Comparison of ENCODE assay signal across 36 cellular contexts in genomic region chr5:35096933-35097332, GRCh38. TPM values are rescaled to one million over a fixed set of nuclear protein-coding genes. Genes with fewer than 3 reads are reported as not detected.
"Had no signal": no experiment of that assay in that cellular context is flagged by ENCODE, and none has a peak within 500 bp of the region (broad histone marks: within the 10 kb centered on the region; RNA-seq: fewer than 3 reads in every experiment).

No MANE protein-coding gene starts in this region.

- FAIRE-seq: astrocyte, bronchial epithelial cell, TTC549 had no signal

- H3K27ac ChIP-seq: adrenal gland, cardiac muscle cell, VCaP had no signal

- H3K27me3 ChIP-seq: adrenal gland, cardiac muscle cell had no signal

- H3K36me3 ChIP-seq: adrenal gland, cardiac muscle cell had no signal

- DNase-seq: activated B cell treated with CpG ODN at 0.5 μM for 24 hours; activated CD4-positive, alpha-beta memory T cell treated with anti-CD3 and anti-CD28 coated beads for 36 hours; activated CD4-positive, alpha-beta T cell treated with anti-CD3 and anti-CD28 coated beads for 4 hours; activated CD4-positive, alpha-beta T cell treated with anti-CD3 and anti-CD28 coated beads, Interleukin-2, amount 10 ng/mL, durations not matched to agents 24 days and 14 days; activated CD4-positive, alpha-beta T cell treated with anti-CD3 and anti-CD28 coated beads, Interleukin-2, amount 50 U/mL, for 1 hour; activated CD4-positive, alpha-beta T cell treated with anti-CD3 and anti-CD28 coated beads, Interleukin-2, amount 50 U/mL, for 4 hours; activated CD4-positive, CD25-positive, alpha-beta regulatory T cell treated with anti-CD3 and anti-CD28 coated beads, Interleukin-2, amount 50 U/mL, for 72 hours; activated CD8-positive, alpha-beta memory T cell treated with anti-CD3 and anti-CD28 coated beads, Interleukin-2, amount 50 U/mL, for 4 hours; activated CD8-positive, alpha-beta T cell treated with anti-CD3 and anti-CD28 coated beads for 36 hours; activated effector memory CD4-positive, alpha-beta T cell treated with anti-CD3 and anti-CD28 coated beads, Interleukin-2, amount 50 U/mL, for 16 hours; activated gamma-delta T cell treated with Interleukin-2 at 50 U/mL for 16 hours; activated naive CD4-positive, alpha-beta T cell; activated naive CD4-positive, alpha-beta T cell treated with anti-CD3 and anti-CD28 coated beads for 36 hours; activated naive CD4-positive, alpha-beta T cell treated with anti-CD3 and anti-CD28 coated beads, Interleukin-2, amount 50 U/mL, for 16 hours; activated naive CD8-positive, alpha-beta T cell treated with anti-CD3 and anti-CD28 coated beads for 36 hours; activated T-cell treated with anti-CD3 and anti-CD28 coated beads for 4 hours; activated T-cell treated with anti-CD3 and anti-CD28 coated beads, Interleukin-2, amount 50 U/mL, for 1 hour; activated T-cell treated with anti-CD3 and anti-CD28 coated beads, Interleukin-2, amount 50 U/mL, for 4 hours; activated T-cell treated with anti-CD3 and anti-CD28 coated beads, Interleukin-2, amount 50 U/mL, for 72 hours; adrenal gland; amniotic stem cell; aorta; caudate nucleus; cerebellar nuclear complex; T-helper 2 cell; T-helper 9 cell had no signal

- H3K9me3 ChIP-seq: adrenal gland had no signal

- H3K4me3 ChIP-seq: adrenal gland, cardiac muscle cell had no signal

- ATAC-seq: activated CD8-positive, alpha-beta T cell treated with anti-CD3 and anti-CD28 coated beads for 36 hours; activated naive CD4-positive, alpha-beta T cell treated with anti-CD3 and anti-CD28 coated beads, Interleukin-2, amount 50 U/mL, for 72 hours; activated T-cell treated with anti-CD3 and anti-CD28 coated beads, Interleukin-2, amount 50 U/mL, for 4 hours; activated T-cell treated with anti-CD3 and anti-CD28 coated beads, Interleukin-2, amount 50 U/mL, for 72 hours; activated T-helper 17 cell treated with anti-CD3 and anti-CD28 coated beads, Interleukin-2, amount 50 U/mL, for 72 hours had no signal

- H3K4me1 ChIP-seq: adrenal gland had no signal

RNA-seq across cellular contexts. Expression of gene AGXT2, which starts 49.2 kb away (rescaled TPM):
- total RNA-seq: activated B cell treated with CpG ODN at 0.5 μM for 24 hours; activated CD4-positive, alpha-beta memory T cell treated with anti-CD3 and anti-CD28 coated beads for 36 hours; activated CD4-positive, alpha-beta T cell treated with anti-CD3 and anti-CD28 coated beads, Interleukin-2, amount 10 ng/mL, durations not matched to agents 24 days and 14 days; activated CD8-positive, alpha-beta memory T cell treated with anti-CD3 and anti-CD28 coated beads for 36 hours; activated CD8-positive, alpha-beta T cell treated with anti-CD3 and anti-CD28 coated beads for 36 hours; activated naive CD4-positive, alpha-beta T cell treated with anti-CD3 and anti-CD28 coated beads for 36 hours; activated naive CD4-positive, alpha-beta T cell treated with anti-CD3 and anti-CD28 coated beads, Interleukin-2, amount 50 U/mL, for 72 hours; activated naive CD8-positive, alpha-beta T cell treated with anti-CD3 and anti-CD28 coated beads for 36 hours; activated T-cell treated with anti-CD3 and anti-CD28 coated beads, Interleukin-2, amount 50 U/mL, for 4 hours; activated T-cell treated with anti-CD3 and anti-CD28 coated beads, Interleukin-2, amount 50 U/mL, for 72 hours; activated T-helper 1 cell treated with anti-CD3 and anti-CD28 coated beads, Interleukin-12 subunit alpha, Interleukin-12 subunit beta, Interleukin-2, Interleukin-4 antibody, amounts not matched to agents 30 ng/mL and 10 ng/mL and 1 ng/mL, durations not matched to agents 14 hours and 24 hours and 36 hours; activated T-helper 17 cell treated with anti-CD3 and anti-CD28 coated beads, Interleukin-2, amount 50 U/mL, for 72 hours; adrenal gland; aorta; astrocyte; bronchial epithelial cell; cardiac muscle cell; chondrocyte had no signal
- polyA plus RNA-seq: aorta, cardiac muscle cell had no signal
